In the genomic region with DNA sequence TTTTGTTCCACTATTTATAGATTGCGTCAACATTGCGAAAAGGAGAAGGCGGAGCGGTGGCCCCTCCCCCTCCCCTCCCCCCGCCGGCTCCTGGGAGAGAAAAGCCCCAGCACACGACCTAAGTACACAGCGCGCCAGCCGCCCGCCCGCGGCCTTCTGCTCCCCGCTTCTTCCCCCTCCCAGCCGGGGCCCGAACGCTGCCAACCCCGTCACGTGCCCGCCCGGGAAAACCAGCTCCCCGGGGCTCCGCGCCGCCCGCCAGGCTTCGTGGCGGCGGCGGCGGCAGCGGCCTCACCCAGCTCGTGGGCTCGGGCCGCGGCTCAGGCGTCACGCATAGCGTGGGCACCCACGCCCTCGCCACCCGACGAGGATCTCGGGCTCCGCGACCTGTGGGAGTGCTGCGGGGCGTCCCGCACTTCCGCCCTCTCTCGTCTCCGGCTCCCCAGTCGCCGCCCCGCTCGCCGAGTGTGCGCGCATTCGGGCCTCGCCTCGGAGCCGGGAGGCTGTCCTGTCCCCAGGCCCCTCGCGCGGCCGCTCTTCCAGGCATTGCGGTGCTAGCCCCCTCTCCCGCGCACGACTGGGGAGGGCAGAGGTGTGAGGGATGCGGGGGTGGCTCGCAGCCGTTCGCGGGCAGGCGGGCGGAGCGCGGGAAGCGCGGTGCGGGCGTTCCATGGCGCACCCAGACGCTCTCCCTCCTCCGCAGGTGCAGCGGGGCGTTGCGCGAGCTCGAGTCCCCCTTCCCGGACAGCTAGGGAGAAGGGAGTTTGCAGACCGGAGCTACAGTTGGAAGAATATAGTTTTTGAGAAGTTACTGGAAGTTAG, we compare ENCODE assay signal across 8 cellular contexts.
DNase-seq lines count a peak whose midpoint lies in the region; ATAC-seq lines count a peak whose summit lies in the region.

No MANE protein-coding gene starts in this region.

- no peaks in the 10 kb centered on the region for H3K36me3 ChIP-seq in NT2/D1 (ENCODE audit: insufficient read depth, insufficient read length, low read length)

- peak overlapping the region; percentile 93 to 96 for H3K27ac Mint-ChIP-seq in effector memory CD8-positive, alpha-beta T cell
- peak overlapping the region; percentile 97 for H3K27ac Mint-ChIP-seq in memory B cell

- peak overlapping the region; percentile 32 for H3K4me3 ChIP-seq in NT2/D1 (ENCODE audit: insufficient read length, low read depth)

- H3K4me3 Mint-ChIP-seq in effector memory CD8-positive, alpha-beta T cell, result peak overlapping the region; percentile 83 to 91
- H3K4me3 Mint-ChIP-seq in memory B cell, result peak overlapping the region; percentile 92

- no peaks in the 10 kb centered on the region for H3K9me3 ChIP-seq in NT2/D1 (ENCODE audit: insufficient read depth, low read length)

- H3K9me3 Mint-ChIP-seq in effector memory CD8-positive, alpha-beta T cell, result no peaks in the 10 kb centered on the region
- no peaks in the 10 kb centered on the region for H3K9me3 Mint-ChIP-seq in memory B cell

- peaks cover 2% of the 10 kb centered on the region for H3K4me1 ChIP-seq in NT2/D1 (ENCODE audit: insufficient read depth, insufficient read length)

- DNase-seq in HuH-7.5 (ENCODE audit: low spot score) (peak; percentile 89), NT2/D1 (ENCODE audit: low read depth, low spot score) (no peak), memory B cell (ENCODE audit: low spot score in 2 of 2) (peak; percentile 76 to 82)
- DNase-seq in activated CD8-positive, alpha-beta memory T cell treated with anti-CD3 and anti-CD28 coated beads, Interleukin-2, amount 50 U/mL, for 1 hour (ENCODE audit: extremely low read depth), result peak; percentile 61
- peak; percentile 67 to 76 (median 75) for DNase-seq in effector memory CD8-positive, alpha-beta T cell
- DNase-seq in stimulated activated CD4-positive, alpha-beta T cell treated with anti-CD3 and anti-CD28 coated beads, TNF-alpha, amount 100 ng/mL, for 48 hours (ENCODE audit: low read depth in 3 of 3), result peak; percentile 56 to 69 (median 58)

- peaks cover 77% of the 10 kb centered on the region for H3K27me3 ChIP-seq in NT2/D1 (ENCODE audit: insufficient read depth, insufficient read length)

- H3K36me3 Mint-ChIP-seq in effector memory CD8-positive, alpha-beta T cell (ENCODE audit: insufficient read depth), result peaks cover 43% of the 10 kb centered on the region
- H3K36me3 Mint-ChIP-seq in memory B cell, result peaks cover 2% of the 10 kb centered on the region

- ATAC-seq in GM18502 (IDR thresholded peaks at IDR 0.05; ENCODE audit: poor library complexity, unreplicated experiment) (peak; percentile 17), memory B cell (ENCODE audit: low read depth) (peak; percentile 46), GM18858 (IDR thresholded peaks at IDR 0.05; ENCODE audit: unreplicated experiment) (no peak)
- ATAC-seq in effector memory CD8-positive, alpha-beta T cell (replicated peaks), result peak; percentile 42

- H3K4me1 Mint-ChIP-seq in effector memory CD8-positive, alpha-beta T cell (ENCODE audit: low read depth in 2 of 2), result peaks cover 38 to 41% of the 10 kb centered on the region in 2 donors
- peaks cover 35% of the 10 kb centered on the region for H3K4me1 Mint-ChIP-seq in memory B cell

- H3K27me3 Mint-ChIP-seq in effector memory CD8-positive, alpha-beta T cell, result peaks cover 14 to 38% of the 10 kb centered on the region in 2 donors
- H3K27me3 Mint-ChIP-seq in memory B cell, result no peaks in the 10 kb centered on the region

- H3K9ac ChIP-seq in NT2/D1 (ENCODE audit: insufficient read length, low read depth), result peak overlapping the region; percentile 42
